In genomic region chr3:173044998-173045397, GRCh38 we compare ENCODE assay signal across 24 cellular contexts.
"Had no signal": no experiment of that assay in that cellular context is flagged by ENCODE, and none has a peak within 500 bp of the region (broad histone marks: within the 10 kb centered on the region; RNA-seq: fewer than 3 reads in every experiment).

No MANE protein-coding gene starts in this region.

- ATAC-seq: activated CD4-positive, CD25-positive, alpha-beta regulatory T cell treated with anti-CD3 and anti-CD28 coated beads, Interleukin-2, amount 50 U/mL, for 24 hours; esophagus mucosa; left lobe of liver; stimulated activated naive B cell treated with anti-CD40 and anti-IgM and Interleukin-4, amounts not matched to agents 10 μg/mL and 1 μg/mL and 100 μg/mL, for 72 hours had no signal

- H3K36me3 ChIP-seq: ovary, sigmoid colon, stomach, thyroid gland, upper lobe of left lung, vagina had no signal

- DNase-seq: activated CD4-positive, alpha-beta T cell treated with anti-CD3 and anti-CD28 coated beads for 48 hours; activated CD4-positive, alpha-beta T cell treated with anti-CD3 and anti-CD28 coated beads, Interleukin-2, amount 50 U/mL, for 48 hours; activated CD8-positive, alpha-beta memory T cell treated with anti-CD3 and anti-CD28 coated beads for 24 hours; activated effector memory CD4-positive, alpha-beta T cell treated with Interleukin-2 at 50 U/mL for 16 hours; activated naive CD4-positive, alpha-beta T cell treated with Interleukin-2 at 50 U/mL for 16 hours; aorta; caudate nucleus; cortex of kidney; foreskin melanocyte; naive B cell; nephron progenitor cell; ovary; sigmoid colon; small intestine; stimulated activated CD4-positive, alpha-beta T cell treated with anti-CD3 and anti-CD28 coated beads, Interleukin-1b, Interleukin-23, amount 100 ng/mL, for 48 hours; stimulated activated naive B cell treated with anti-CD40 and anti-IgM and Interleukin-4, amounts not matched to agents 10 μg/mL and 1 μg/mL and 100 μg/mL, for 72 hours; stomach; thyroid gland; upper lobe of left lung had no signal

- FAIRE-seq: small intestine had no signal

- H3K4me3 ChIP-seq: lung, ovary, sigmoid colon, stomach, thyroid gland, upper lobe of left lung, vagina had no signal

- H3K27ac ChIP-seq: ovary, sigmoid colon, stomach, thyroid gland, upper lobe of left lung, vagina had no signal

- H3K9me3 ChIP-seq: ovary, sigmoid colon, stomach, thyroid gland, upper lobe of left lung, vagina had no signal

- H3K27me3 ChIP-seq: ovary, sigmoid colon, stomach, thyroid gland, upper lobe of left lung, vagina had no signal

- H3K4me1 ChIP-seq: sigmoid colon, stomach, thyroid gland, upper lobe of left lung, vagina had no signal
